1 cellular context compared by ENCODE assay signal in the genomic region with DNA sequence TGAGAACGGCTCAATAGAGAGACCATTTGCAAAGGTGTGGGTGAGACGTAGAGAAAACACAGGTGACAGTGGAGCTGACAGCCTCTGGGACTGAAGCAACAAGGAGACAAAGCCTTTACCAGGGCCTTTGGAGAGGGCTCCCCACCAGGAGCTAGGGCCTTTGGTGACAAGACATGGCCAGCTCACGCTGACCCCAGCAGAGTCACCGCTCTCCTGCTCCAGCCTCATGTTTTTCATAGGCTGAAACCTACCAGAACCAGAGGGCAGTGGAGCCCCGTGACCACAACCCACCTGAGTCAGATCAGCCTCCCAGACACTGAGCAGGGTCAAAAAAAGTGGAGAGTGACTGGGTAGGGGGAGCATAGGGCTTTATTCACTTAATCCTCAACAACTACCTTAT.
TF ChIP-seq lines count a peak whose summit lies in the region.

No MANE protein-coding gene starts in this region.

TF ChIP-seq in HCT116, 20 proteins besides CTCF, POLR2A, EP300 and RAD21 (continued from another document):
- TF ChIP-seq, protein P1, sequence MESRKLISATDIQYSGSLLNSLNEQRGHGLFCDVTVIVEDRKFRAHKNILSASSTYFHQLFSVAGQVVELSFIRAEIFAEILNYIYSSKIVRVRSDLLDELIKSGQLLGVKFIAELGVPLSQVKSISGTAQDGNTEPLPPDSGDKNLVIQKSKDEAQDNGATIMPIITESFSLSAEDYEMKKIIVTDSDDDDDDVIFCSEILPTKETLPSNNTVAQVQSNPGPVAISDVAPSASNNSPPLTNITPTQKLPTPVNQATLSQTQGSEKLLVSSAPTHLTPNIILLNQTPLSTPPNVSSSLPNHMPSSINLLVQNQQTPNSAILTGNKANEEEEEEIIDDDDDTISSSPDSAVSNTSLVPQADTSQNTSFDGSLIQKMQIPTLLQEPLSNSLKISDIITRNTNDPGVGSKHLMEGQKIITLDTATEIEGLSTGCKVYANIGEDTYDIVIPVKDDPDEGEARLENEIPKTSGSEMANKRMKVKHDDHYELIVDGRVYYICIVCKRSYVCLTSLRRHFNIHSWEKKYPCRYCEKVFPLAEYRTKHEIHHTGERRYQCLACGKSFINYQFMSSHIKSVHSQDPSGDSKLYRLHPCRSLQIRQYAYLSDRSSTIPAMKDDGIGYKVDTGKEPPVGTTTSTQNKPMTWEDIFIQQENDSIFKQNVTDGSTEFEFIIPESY (IDR thresholded peaks at IDR 0.05; ENCODE audit: extremely low read depth, insufficient replicate concordance, low read length): no peak
